13 cellular contexts compared by ENCODE assay signal in genomic region chr9:121023064-121023463, GRCh38. TPM values are rescaled to one million over a fixed set of nuclear protein-coding genes. Genes with fewer than 3 reads are reported as not detected.
DNase-seq lines count a peak whose midpoint lies in the region; ATAC-seq and TF ChIP-seq lines count a peak whose summit lies in the region.
"Had no signal": no experiment of that assay in that cellular context is flagged by ENCODE, and none has a peak within 500 bp of the region (broad histone marks: within the 10 kb centered on the region; RNA-seq: fewer than 3 reads in every experiment).

No MANE protein-coding gene starts in this region.

- no peak overlapping the region for H2AFZ ChIP-seq in Karpas-422 (ENCODE audit: low read length)
- H2AFZ ChIP-seq in mammary epithelial cell (ENCODE audit: low read depth, low read length) = no peak overlapping the region

- dilution Hi-C loops in mammary epithelial cell (cut with HindIII; ENCODE audit: low sequenced_read_pairs) = no loop called here

- H4K20me1 ChIP-seq in Karpas-422 (ENCODE audit: insufficient read depth, low read depth, low read length) (no peaks in the 10 kb centered on the region), mammary epithelial cell (ENCODE audit: insufficient read depth, low read length) (no peaks in the 10 kb centered on the region)

- TF ChIP-seq CTCF in mammary epithelial cell (conservative IDR thresholded peaks at IDR 0.05 in 1 of 2, IDR thresholded peaks at IDR 0.05 in 1 of 2; ENCODE audit: extremely low read depth in 1 of 2, insufficient read depth in 1 of 2, low read depth in 1 of 2, low read length in 2 of 2) (no peak), liver (IDR thresholded peaks at IDR 0.05; ENCODE audit: low read depth, low read length, missing input control) (peak; percentile 29)

- no peaks in the 10 kb centered on the region for H3K9me3 ChIP-seq in Karpas-422 (ENCODE audit: low read length)
- no peaks in the 10 kb centered on the region for H3K9me3 ChIP-seq in mammary epithelial cell (replicated peaks; ENCODE audit: insufficient read depth, low read length)
- no peaks in the 10 kb centered on the region for H3K9me3 ChIP-seq in liver (ENCODE audit: control insufficient read depth in 4 of 4, low read length in 3 of 4)

- intact Hi-C loops in mammary epithelial cell (cut with micrococcal nuclease) = loop anchor here (5.0 kb wide), 1 partner anchor 34 kb away; no protein-coding TSS in a partner anchor

- H3K9ac ChIP-seq in Karpas-422 (ENCODE audit: low read length) (no peak overlapping the region), mammary epithelial cell (ENCODE audit: insufficient read depth, low read length) (no peak overlapping the region), liver (ENCODE audit: low read depth in 1 of 2, low read length in 2 of 2) (peak overlapping the region in 1 of 2 donors; percentile 8)

- H3K27me3 ChIP-seq in Karpas-422 (ENCODE audit: low read length) = no peaks in the 10 kb centered on the region
- H3K27me3 ChIP-seq in mammary epithelial cell (ENCODE audit: insufficient read depth, low read length) = no peaks in the 10 kb centered on the region
- no peaks in the 10 kb centered on the region for H3K27me3 ChIP-seq in liver (ENCODE audit: control insufficient read depth in 4 of 4, insufficient read depth in 4 of 4, low read length in 3 of 4)

- H3K79me2 ChIP-seq in Karpas-422 (ENCODE audit: low read length) = no peaks in the 10 kb centered on the region
- H3K79me2 ChIP-seq in mammary epithelial cell (ENCODE audit: insufficient read depth, low read length) = no peaks in the 10 kb centered on the region

- no peaks in the 10 kb centered on the region for H3K36me3 ChIP-seq in Karpas-422 (ENCODE audit: insufficient read depth, low read length)
- no peaks in the 10 kb centered on the region for H3K36me3 ChIP-seq in mammary epithelial cell (ENCODE audit: insufficient read depth, low read length)
- H3K36me3 ChIP-seq in liver (ENCODE audit: control insufficient read depth in 4 of 4, insufficient read depth in 3 of 4, low read depth in 1 of 4, low read length in 3 of 4) = peaks cover 3 to 69% (median 40%) of the 10 kb centered on the region in 4 donors

- ATAC-seq in GM21737 (IDR thresholded peaks at IDR 0.05; ENCODE audit: unreplicated experiment) = no peak

- in situ Hi-C loops in mammary epithelial cell (cut with MboI; ENCODE audit: low sequenced_read_pairs in 2 of 2) = no loop called here

- H3K4me2 ChIP-seq in Karpas-422 (ENCODE audit: low read depth, low read length, poor library complexity, severe bottlenecking) = no peak overlapping the region
- H3K4me2 ChIP-seq in mammary epithelial cell (ENCODE audit: insufficient read depth, low read depth, low read length) = no peak overlapping the region

- DNase-seq in Daoy (ENCODE audit: low read depth) (peak; percentile 7), Karpas-422 (peak; percentile 62), mammary epithelial cell (peak; percentile 5), C1 segment of cervical spinal cord (lab: John Stamatoyannopoulos, UW) (no peak)
- no peak for DNase-seq in stimulated activated naive CD4-positive, alpha-beta T cell (lab: John Stamatoyannopoulos, UW)
- DNase-seq in effector CD4-positive, alpha-beta T cell = no peak
- DNase-seq: activated naive CD8-positive, alpha-beta T cell treated with anti-CD3 and anti-CD28 coated beads, Interleukin-2, amount 10 ng/mL, durations not matched to agents 7 days and 5 days; DMS79; hippocampal formation; NCI-H187 treated with DMSO at 0.1 percent for 48 hours; retina had no signal

- WGBS in mammary epithelial cell (ENCODE audit: low coverage, missing lambda C conversion rate) = 79% methylated on average over 1 of the region's 1 CpG
- 79% methylated on average over 1 of the region's 1 CpG for WGBS in liver

- no peaks in the 10 kb centered on the region for H3K4me1 ChIP-seq in Karpas-422 (ENCODE audit: low read length)
- H3K4me1 ChIP-seq in mammary epithelial cell (ENCODE audit: insufficient read depth, low read length) = no peaks in the 10 kb centered on the region
- H3K4me1 ChIP-seq in liver (ENCODE audit: control insufficient read depth in 4 of 4, insufficient read depth in 4 of 4, low read length in 3 of 4) = peaks cover 9 to 60% (median 49%) of the 10 kb centered on the region in 4 donors

- H3K27ac ChIP-seq in Karpas-422 (ENCODE audit: low read length) (no peak overlapping the region), mammary epithelial cell (ENCODE audit: insufficient read depth, low read depth, low read length) (no peak overlapping the region), liver (ENCODE audit: low read depth in 1 of 2, low read length in 2 of 2) (no peak overlapping the region)

- H3K9me2 ChIP-seq in Karpas-422 (replicated peaks; ENCODE audit: insufficient read depth, low read length) = no peaks in the 10 kb centered on the region

- peak; percentile 23 to 47 for TF ChIP-seq RAD21 in liver (IDR thresholded peaks at IDR 0.05)

- no TSS peak for BruUV-seq in mammary epithelial cell (replicated peaks; lab: Mats Ljungman, UMichigan)

- CTCF ChIA-PET in mammary epithelial cell (lab: Charles Lee; ENCODE audit: low non-redundant PET) = no interaction called here

- H3K4me3 ChIP-seq in Karpas-422 (ENCODE audit: low read length) (no peak overlapping the region), mammary epithelial cell (replicated peaks in 1 of 3; ENCODE audit: insufficient read depth in 1 of 3, low read depth in 2 of 3, low read length in 3 of 3) (no peak overlapping the region), liver (ENCODE audit: low read depth in 1 of 3, low read length in 3 of 3) (no peak overlapping the region)

TF ChIP-seq in liver, 16 proteins besides CTCF, POLR2A, EP300 and RAD21:
- TF ChIP-seq FOXA2 (IDR thresholded peaks at IDR 0.05) = no peak

RNA-seq across cellular contexts. Expression of gene C5, which starts 27.0 kb away (rescaled TPM):
- total RNA-seq in Daoy (2014; rRNA removed; shearing (Covaris generic)) = 0.45 and 0.69 TPM in 2 replicates
- total RNA-seq in Karpas-422 (2014; rRNA removed; shearing (Covaris generic); ENCODE audit: low replicate concordance) = 6.2 and 10.2 TPM in 2 replicates
- 1 to 10 TPM; 1.3 to 1.6 TPM for total RNA-seq in mammary epithelial cell
- polyA plus RNA-seq in mammary epithelial cell = 0.77 TPM
- not detected for polyA minus RNA-seq in mammary epithelial cell
- 100 to 1,000 TPM; 456 to 485 TPM for total RNA-seq in liver
- polyA plus RNA-seq in liver = 100 to 1,000 TPM; 127 to 266 TPM

RNA-seq across cellular contexts. Expression of gene CNTRL, which starts 51.7 kb away (rescaled TPM):
- 21.4 and 21.5 TPM in 2 replicates for total RNA-seq in Daoy (2014; rRNA removed; shearing (Covaris generic))
- 81.7 and 94.6 TPM in 2 replicates for total RNA-seq in Karpas-422 (2014; rRNA removed; shearing (Covaris generic); ENCODE audit: low replicate concordance)
- total RNA-seq in mammary epithelial cell (10 to 100 TPM in 1 of 2 donors, 1 to 10 TPM in 1; 7.2 to 15.0 TPM), liver (1 to 10 TPM; 6.3 to 8.7 TPM)
- polyA plus RNA-seq in mammary epithelial cell (3.8 TPM), liver (1 to 10 TPM; 1.6 to 2.5 TPM)
- 11.9 TPM for polyA minus RNA-seq in mammary epithelial cell

Comparison
In these comparisons a context has a peak if more than half of its experiments do, and no peak if none do; other contexts are left out.
1. DNase-seq: peak in Daoy (single experiment), Karpas-422 (single experiment) and mammary epithelial cell (single experiment); none in C1 segment of cervical spinal cord (0 of 14), stimulated activated naive CD4-positive, alpha-beta T cell (0 of 6) and effector CD4-positive, alpha-beta T cell (single experiment).
2. RNA of gene C5, which starts 27.0 kb away (total RNA-seq): 456 to 485 TPM in liver; 6.2 to 10.2 TPM in Karpas-422, 1.3 to 1.6 TPM in mammary epithelial cell and 0.45 to 0.69 TPM in Daoy; every median in the first group is over 10 times any median in the second.